ENCODE assay signal across 2 cellular contexts in genomic region chr22:35493074-35493473, GRCh38.
A peak's percentile ranks its signal among the peaks of the same experiment; 100 is the strongest.
TF ChIP-seq lines count a peak whose summit lies in the region.

No MANE protein-coding gene starts in this region.

TF ChIP-seq in HepG2, 621 proteins besides CTCF, POLR2A, EP300 and RAD21:
- TF ChIP-seq ATM (IDR thresholded peaks at IDR 0.05; ENCODE audit: borderline replicate concordance) (no peak), ZNF629 (CRISPR knock-in tag; conservative IDR thresholded peaks at IDR 0.05) (peak; percentile 80)
TF ChIP-seq in HepG2: peak in this region for 1.

TF ChIP-seq in K562, 482 proteins besides CTCF, POLR2A, EP300 and RAD21:
- TF ChIP-seq RBM25 (IDR thresholded peaks at IDR 0.05; ENCODE audit: low read depth, low read length, severe bottlenecking) (peak; percentile 81), ADNP (tag; IDR thresholded peaks at IDR 0.05) (peak; percentile 83), CHD4 (IDR thresholded peaks at IDR 0.05; ENCODE audit: insufficient read depth, insufficient replicate concordance, low read depth, low read length, poor library complexity, severe bottlenecking) (peak; percentile 80), HDAC6 (IDR thresholded peaks at IDR 0.05; ENCODE audit: low read depth, low read length) (no peak), BCOR (IDR thresholded peaks at IDR 0.05) (peak; percentile 69; the same call in 1 of the 2 replicates), KAT7 (CRISPR knock-in tag; IDR thresholded peaks at IDR 0.05; ENCODE audit: borderline replicate concordance) (no peak), ATF3 (IDR thresholded peaks at IDR 0.05) (no peak), ATF3 (CRISPR knock-in tag; conservative IDR thresholded peaks at IDR 0.05) (no peak), NCOA6 (IDR thresholded peaks at IDR 0.05) (no peak), GTF2F1 (IDR thresholded peaks at IDR 0.05; ENCODE audit: low read depth, low read length) (no peak), RFX7 (CRISPR knock-in tag; IDR thresholded peaks at IDR 0.05) (no peak), KDM1A (IDR thresholded peaks at IDR 0.05) (peak in 1 of 2 experiments; percentile 30; a peak in 1 of 4 replicates), XRCC4 (IDR thresholded peaks at IDR 0.05; ENCODE audit: extremely low read depth, insufficient read depth, insufficient read length) (no peak), TEAD1 (CRISPR knock-in tag; IDR thresholded peaks at IDR 0.05) (no peak)
